In the genomic region with DNA sequence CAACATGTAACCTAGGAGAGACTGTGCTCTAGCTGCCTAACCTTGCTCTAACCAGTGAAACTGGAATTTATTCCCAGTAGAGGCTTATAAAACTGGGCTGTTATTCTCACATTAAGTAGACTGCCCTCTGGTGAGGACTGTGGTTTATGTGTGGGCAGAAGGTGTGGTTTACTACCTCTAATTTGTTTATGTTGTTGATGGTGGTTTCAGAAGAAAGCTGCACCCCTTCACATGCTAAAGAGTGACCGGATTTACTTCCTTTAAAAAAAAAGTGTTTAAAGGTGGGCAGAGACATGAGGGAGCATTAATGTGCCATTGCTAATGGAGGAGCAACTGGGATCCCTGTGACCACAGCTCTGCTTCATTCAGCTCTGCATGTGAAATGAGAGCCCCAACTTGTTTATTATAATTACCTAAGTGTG, we compare ENCODE assay signal across 8 cellular contexts.
A peak's percentile ranks its signal among the peaks of the same experiment; 100 is the strongest.
DNase-seq lines count a peak whose midpoint lies in the region; ATAC-seq and TF ChIP-seq lines count a peak whose summit lies in the region.

No MANE protein-coding gene starts in this region.

- H2AFZ ChIP-seq in MM.1S (ENCODE audit: low read length): no peak overlapping the region

- no peaks in the 10 kb centered on the region for H3K79me2 ChIP-seq in MM.1S (ENCODE audit: low read length)

- H3K4me1 ChIP-seq in MM.1S (ENCODE audit: low read length): peaks cover 8% of the 10 kb centered on the region; the same call in 1 of the 2 replicates

- H3K4me3 ChIP-seq in MM.1S (ENCODE audit: low read length): no peak overlapping the region
- no peak overlapping the region for H3K4me3 ChIP-seq in fibroblast of pulmonary artery (replicated peaks; ENCODE audit: low read depth, low read length)

- H3K36me3 ChIP-seq in MM.1S (replicated peaks; ENCODE audit: insufficient read depth, low read length): no peaks in the 10 kb centered on the region

- DNase-seq in ELR (ENCODE audit: low read depth) (peak; percentile 17), MM.1S (peak; percentile 66), fibroblast of pulmonary artery (ENCODE audit: low read depth) (peak; percentile 58), AG08395 (ENCODE audit: low spot score) (no peak), foreskin melanocyte (no peak), DMS79 (lab: John Stamatoyannopoulos, UW) (no peak), Kasumi-1 (lab: John Stamatoyannopoulos, UW) (no peak)

- H3K4me2 ChIP-seq in MM.1S (ENCODE audit: low read depth, low read length): no peak overlapping the region

- H3K27me3 ChIP-seq in MM.1S (replicated peaks; ENCODE audit: insufficient read depth, low read length): no peaks in the 10 kb centered on the region

- H3K27ac ChIP-seq in MM.1S (ENCODE audit: low read length): no peak overlapping the region

- no peaks in the 10 kb centered on the region for H3K9me2 ChIP-seq in MM.1S (replicated peaks; ENCODE audit: insufficient read depth, low read length)

- ATAC-seq in GM21786 (IDR thresholded peaks at IDR 0.05; ENCODE audit: unreplicated experiment): peak; percentile 48

- no peaks in the 10 kb centered on the region for H4K20me1 ChIP-seq in MM.1S (ENCODE audit: insufficient read depth, low read length)

- TF ChIP-seq CTCF in MM.1S (IDR thresholded peaks at IDR 0.05; ENCODE audit: low read length): peak; percentile 48
- TF ChIP-seq CTCF in fibroblast of pulmonary artery (IDR thresholded peaks at IDR 0.05; ENCODE audit: low read length, missing control alignments): peak; percentile 46

- no peaks in the 10 kb centered on the region for H3K9me3 ChIP-seq in MM.1S (replicated peaks; ENCODE audit: insufficient read depth, low read length)

- no peaks in the 10 kb centered on the region for H3F3A ChIP-seq in MM.1S (ENCODE audit: insufficient read depth, low read length)

- H3K9ac ChIP-seq in MM.1S (ENCODE audit: low read length): no peak overlapping the region

Comparison
In these comparisons a context has a peak if more than half of its experiments do, and no peak if none do; other contexts are left out.
1. DNase-seq: peak in ELR (single experiment), MM.1S (single experiment) and fibroblast of pulmonary artery (single experiment); none in AG08395 (single experiment), foreskin melanocyte (single experiment), DMS79 (single experiment) and Kasumi-1 (0 of 2).